22 cellular contexts compared by ENCODE assay signal in genomic region chr13:99361197-99361596, GRCh38. TPM values are rescaled to one million over a fixed set of nuclear protein-coding genes. Genes with fewer than 3 reads are reported as not detected.
DNase-seq lines count a peak whose midpoint lies in the region; ATAC-seq, FAIRE-seq and TF ChIP-seq lines count a peak whose summit lies in the region.
"Had no signal": no experiment of that assay in that cellular context is flagged by ENCODE, and none has a peak within 500 bp of the region (broad histone marks: within the 10 kb centered on the region; RNA-seq: fewer than 3 reads in every experiment).

No MANE protein-coding gene starts in this region.

- CTCF ChIA-PET in activated CD8-positive, alpha-beta memory T cell treated with anti-CD3 and anti-CD28 coated beads, Interleukin-2, amount 10 ng/mL, durations not matched to agents 7 days and 5 days (lab: Charles Lee) = interaction anchor here (1.2 to 1.9 kb wide), 5 partner anchors 12 to 91 kb away, joined by 3 to 8 read pairs (median 5); no protein-coding TSS in a partner anchor
- CTCF ChIA-PET in Caco-2 (lab: Charles Lee) = no interaction called here

- no TSS peak for BruUV-seq in Caco-2 (replicated peaks; lab: Mats Ljungman, UMichigan)

- no peaks in the 10 kb centered on the region for H3K9me3 Mint-ChIP-seq in activated CD8-positive, alpha-beta memory T cell treated with anti-CD3 and anti-CD28 coated beads, Interleukin-2, amount 10 ng/mL, durations not matched to agents 7 days and 5 days (ENCODE audit: low read depth)
- H3K9me3 Mint-ChIP-seq in T-helper 1 cell treated with Interleukin-12 subunit alpha and Interleukin-12 subunit beta and Interleukin-4 antibody, amounts not matched to agents 30 μg/mL and 1 μg/mL, for 36 hours = no peaks in the 10 kb centered on the region
- no peaks in the 10 kb centered on the region for H3K9me3 Mint-ChIP-seq in Caco-2 (ENCODE audit: unreplicated experiment)
- H3K9me3 Mint-ChIP-seq: dendritic cell treated with granulocyte-macrophage colony-stimulating factor and Interleukin-4, amounts not matched to agents 40 ng/mL and 50 ng/mL, for 4 days; type B pancreatic cell had no signal

- H3K4me1 Mint-ChIP-seq in activated CD8-positive, alpha-beta memory T cell treated with anti-CD3 and anti-CD28 coated beads, Interleukin-2, amount 10 ng/mL, durations not matched to agents 7 days and 5 days = peaks cover 77% of the 10 kb centered on the region
- H3K4me1 Mint-ChIP-seq in T-helper 1 cell treated with Interleukin-12 subunit alpha and Interleukin-12 subunit beta and Interleukin-4 antibody, amounts not matched to agents 30 μg/mL and 1 μg/mL, for 36 hours (ENCODE audit: low read depth) = peaks cover 60% of the 10 kb centered on the region
- H3K4me1 Mint-ChIP-seq in Caco-2 (ENCODE audit: low read depth, unreplicated experiment) = no peaks in the 10 kb centered on the region

- POLR2A ChIA-PET in Caco-2 (lab: Charles Lee) = no interaction called here

- peak overlapping the region; percentile 88 for H3K27ac Mint-ChIP-seq in activated CD8-positive, alpha-beta memory T cell treated with anti-CD3 and anti-CD28 coated beads, Interleukin-2, amount 10 ng/mL, durations not matched to agents 7 days and 5 days
- H3K27ac Mint-ChIP-seq in T-helper 1 cell treated with Interleukin-12 subunit alpha and Interleukin-12 subunit beta and Interleukin-4 antibody, amounts not matched to agents 30 μg/mL and 1 μg/mL, for 36 hours = peak overlapping the region; percentile 92
- H3K27ac Mint-ChIP-seq in Caco-2 (ENCODE audit: unreplicated experiment) = no peak overlapping the region
- H3K27ac Mint-ChIP-seq: dendritic cell treated with granulocyte-macrophage colony-stimulating factor and Interleukin-4, amounts not matched to agents 40 ng/mL and 50 ng/mL, for 4 days; progenitor cell of endocrine pancreas; type B pancreatic cell had no signal

- 73 to 85% (median 75%) methylated on average over 3 of the region's 3 CpGs for WGBS in small intestine, 3 donors
- 92 to 97% (median 94%) methylated on average over 3 of the region's 3 CpGs for WGBS in psoas muscle, 3 donors

- peaks cover 40% of the 10 kb centered on the region for H3K36me3 Mint-ChIP-seq in activated CD8-positive, alpha-beta memory T cell treated with anti-CD3 and anti-CD28 coated beads, Interleukin-2, amount 10 ng/mL, durations not matched to agents 7 days and 5 days
- peaks cover 44% of the 10 kb centered on the region for H3K36me3 Mint-ChIP-seq in T-helper 1 cell treated with Interleukin-12 subunit alpha and Interleukin-12 subunit beta and Interleukin-4 antibody, amounts not matched to agents 30 μg/mL and 1 μg/mL, for 36 hours (ENCODE audit: low read depth)
- H3K36me3 Mint-ChIP-seq in Caco-2 (ENCODE audit: insufficient read depth, unreplicated experiment) = peaks cover 26% of the 10 kb centered on the region

- TF ChIP-seq CTCF in choroid plexus epithelial cell (conservative IDR thresholded peaks at IDR 0.05; ENCODE audit: low read depth, low read length) = no peak
- no peak for TF ChIP-seq CTCF in Caco-2 (IDR thresholded peaks at IDR 0.05; ENCODE audit: insufficient read depth in 1 of 2, low read depth in 1 of 2, low read length in 1 of 2, severe bottlenecking in 1 of 2, unreplicated experiment in 1 of 2)
- TF ChIP-seq CTCF in psoas muscle (IDR thresholded peaks at IDR 0.05) = no peak

- H3K27me3 Mint-ChIP-seq in activated CD8-positive, alpha-beta memory T cell treated with anti-CD3 and anti-CD28 coated beads, Interleukin-2, amount 10 ng/mL, durations not matched to agents 7 days and 5 days = no peaks in the 10 kb centered on the region
- H3K27me3 Mint-ChIP-seq in T-helper 1 cell treated with Interleukin-12 subunit alpha and Interleukin-12 subunit beta and Interleukin-4 antibody, amounts not matched to agents 30 μg/mL and 1 μg/mL, for 36 hours (ENCODE audit: low read depth) = no peaks in the 10 kb centered on the region
- no peaks in the 10 kb centered on the region for H3K27me3 Mint-ChIP-seq in Caco-2 (ENCODE audit: insufficient read depth, unreplicated experiment)
- H3K27me3 Mint-ChIP-seq: dendritic cell treated with granulocyte-macrophage colony-stimulating factor and Interleukin-4, amounts not matched to agents 40 ng/mL and 50 ng/mL, for 4 days; progenitor cell of endocrine pancreas; type B pancreatic cell had no signal

- H3K4me3 ChIP-seq in choroid plexus epithelial cell (ENCODE audit: low read depth, low read length) = no peak overlapping the region
- H3K4me3 ChIP-seq in small intestine (ENCODE audit: low read depth in 1 of 2, low read length in 2 of 2) = no peak overlapping the region
- H3K4me3 ChIP-seq in Caco-2 (ENCODE audit: low read depth, low read length) = no peak overlapping the region
- H3K4me3 ChIP-seq in psoas muscle = no peak overlapping the region
- H3K4me3 ChIP-seq: A549, esophagus muscularis mucosa, GM23248, skin epidermis had no signal

- H3K36me3 ChIP-seq in small intestine (ENCODE audit: control insufficient read depth in 2 of 2, insufficient read depth in 2 of 2, low read length in 2 of 2) (peaks cover 0 to 10% of the 10 kb centered on the region in 2 donors), Caco-2 (ENCODE audit: control insufficient read depth, insufficient read depth, low read length) (peaks cover 6% of the 10 kb centered on the region), psoas muscle (ENCODE audit: insufficient read depth in 1 of 2, low read depth in 1 of 2) (peaks cover 0 to 50% of the 10 kb centered on the region in 2 donors)

- H3K9me3 ChIP-seq in small intestine (ENCODE audit: control insufficient read depth, low read depth) (no peaks in the 10 kb centered on the region), Caco-2 (no peaks in the 10 kb centered on the region), psoas muscle (no peaks in the 10 kb centered on the region)
- H3K9me3 ChIP-seq: A549, esophagus muscularis mucosa had no signal

- H3K4me3 Mint-ChIP-seq in activated CD8-positive, alpha-beta memory T cell treated with anti-CD3 and anti-CD28 coated beads, Interleukin-2, amount 10 ng/mL, durations not matched to agents 7 days and 5 days = peak overlapping the region; percentile 25
- H3K4me3 Mint-ChIP-seq in T-helper 1 cell treated with Interleukin-12 subunit alpha and Interleukin-12 subunit beta and Interleukin-4 antibody, amounts not matched to agents 30 μg/mL and 1 μg/mL, for 36 hours = peak overlapping the region; percentile 51
- no peak overlapping the region for H3K4me3 Mint-ChIP-seq in Caco-2 (ENCODE audit: unreplicated experiment)
- H3K4me3 Mint-ChIP-seq: dendritic cell treated with granulocyte-macrophage colony-stimulating factor and Interleukin-4, amounts not matched to agents 40 ng/mL and 50 ng/mL, for 4 days; type B pancreatic cell had no signal

- no peak for ATAC-seq in activated CD8-positive, alpha-beta memory T cell treated with anti-CD3 and anti-CD28 coated beads, Interleukin-2, amount 10 ng/mL, durations not matched to agents 7 days and 5 days
- no peak for ATAC-seq in psoas muscle
- ATAC-seq: A549; activated CD4-positive, CD25-positive, alpha-beta regulatory T cell treated with anti-CD3 and anti-CD28 coated beads, Interleukin-2, amount 50 U/mL, for 24 hours had no signal

- H3K27me3 ChIP-seq in small intestine (ENCODE audit: control insufficient read depth in 2 of 2, insufficient read depth in 2 of 2, low read length in 2 of 2) = no peaks in the 10 kb centered on the region
- no peaks in the 10 kb centered on the region for H3K27me3 ChIP-seq in Caco-2 (replicated peaks; ENCODE audit: control insufficient read depth, insufficient read depth, low read length)
- H3K27me3 ChIP-seq in psoas muscle (ENCODE audit: insufficient read depth in 3 of 3, low read length in 2 of 3) = no peaks in the 10 kb centered on the region
- H3K27me3 ChIP-seq: esophagus muscularis mucosa had no signal

- intact Hi-C loops in Caco-2 (cut with micrococcal nuclease; ENCODE audit: unreplicated experiment) (no loop called here), psoas muscle (cut with DNase I) (no loop called here)

- H3K4me1 ChIP-seq in small intestine (ENCODE audit: control insufficient read depth in 2 of 2, insufficient read depth in 1 of 2, low read depth in 1 of 2, low read length in 1 of 2) = peaks cover 0 to 14% of the 10 kb centered on the region in 2 donors
- no peaks in the 10 kb centered on the region for H3K4me1 ChIP-seq in Caco-2
- peaks cover 6% of the 10 kb centered on the region for H3K4me1 ChIP-seq in psoas muscle
- H3K4me1 ChIP-seq: A549 had no signal

- FAIRE-seq in small intestine (lab: Jason Lieb, UNC) = no peak
- FAIRE-seq: A549 had no signal

- no peak for DNase-seq in activated CD8-positive, alpha-beta memory T cell treated with anti-CD3 and anti-CD28 coated beads, Interleukin-2, amount 10 ng/mL, durations not matched to agents 7 days and 5 days
- no peak for DNase-seq in activated CD8-positive, alpha-beta memory T cell treated with anti-CD3 and anti-CD28 coated beads, Interleukin-2, amount 50 U/mL, for 4 hours
- DNase-seq in choroid plexus epithelial cell (ENCODE audit: low read depth) (peak; percentile 40), small intestine (no peak), Caco-2 (no peak), psoas muscle (no peak), 8988T (no peak)
- DNase-seq: C1 segment of cervical spinal cord, DMS79, GM23248, KBM-7, NCI-H2081 treated with DMSO at 0.1 percent for 48 hours, NCI-H524, SHP77 treated with DMSO at 0.1 percent for 48 hours had no signal

- H3K27ac ChIP-seq in small intestine (ENCODE audit: low read depth in 1 of 2, low read length in 1 of 2) (peak overlapping the region; percentile 58 to 91), psoas muscle (no peak overlapping the region)
- H3K27ac ChIP-seq: A549, esophagus muscularis mucosa, GM23248 had no signal

RNA-seq across cellular contexts. Expression of gene GPR183, which starts 54.0 kb away (rescaled TPM):
- total RNA-seq in activated CD8-positive, alpha-beta memory T cell treated with anti-CD3 and anti-CD28 coated beads, Interleukin-2, amount 10 ng/mL, durations not matched to agents 7 days and 5 days = 10 to 100 TPM; 15.3 to 19.5 TPM
- polyA plus RNA-seq in small intestine = 1 to 10 TPM in 2 of 3 donors, not detected in 1; 2.4 to 5.5 TPM
- not detected in 2 replicates for total RNA-seq in Caco-2 (2022)
- 1 to 10 TPM in 2 of 4 donors, under 1 TPM in 2; 0.80 to 1.4 (median 1.00) TPM for total RNA-seq in psoas muscle
- polyA plus RNA-seq in psoas muscle = under 1 TPM; 0.67 to 0.69 (median 0.69) TPM
- total RNA-seq: GM23248, progenitor cell of endocrine pancreas had no signal
- polyA plus RNA-seq: A549 had no signal

Comparison
In these comparisons a context has a peak if more than half of its experiments do, and no peak if none do; other contexts are left out.
1. RNA of gene GPR183, which starts 54.0 kb away (total RNA-seq): 15.3 to 19.5 TPM in activated CD8-positive, alpha-beta memory T cell treated with anti-CD3 and anti-CD28 coated beads, Interleukin-2, amount 10 ng/mL, durations not matched to agents 7 days and 5 days; 0.80 to 1.4 TPM in psoas muscle and not detected in Caco-2; every median in the first group is over 4 times any median in the second.